Comparison of ENCODE assay signal across 8 cellular contexts in the genomic region with DNA sequence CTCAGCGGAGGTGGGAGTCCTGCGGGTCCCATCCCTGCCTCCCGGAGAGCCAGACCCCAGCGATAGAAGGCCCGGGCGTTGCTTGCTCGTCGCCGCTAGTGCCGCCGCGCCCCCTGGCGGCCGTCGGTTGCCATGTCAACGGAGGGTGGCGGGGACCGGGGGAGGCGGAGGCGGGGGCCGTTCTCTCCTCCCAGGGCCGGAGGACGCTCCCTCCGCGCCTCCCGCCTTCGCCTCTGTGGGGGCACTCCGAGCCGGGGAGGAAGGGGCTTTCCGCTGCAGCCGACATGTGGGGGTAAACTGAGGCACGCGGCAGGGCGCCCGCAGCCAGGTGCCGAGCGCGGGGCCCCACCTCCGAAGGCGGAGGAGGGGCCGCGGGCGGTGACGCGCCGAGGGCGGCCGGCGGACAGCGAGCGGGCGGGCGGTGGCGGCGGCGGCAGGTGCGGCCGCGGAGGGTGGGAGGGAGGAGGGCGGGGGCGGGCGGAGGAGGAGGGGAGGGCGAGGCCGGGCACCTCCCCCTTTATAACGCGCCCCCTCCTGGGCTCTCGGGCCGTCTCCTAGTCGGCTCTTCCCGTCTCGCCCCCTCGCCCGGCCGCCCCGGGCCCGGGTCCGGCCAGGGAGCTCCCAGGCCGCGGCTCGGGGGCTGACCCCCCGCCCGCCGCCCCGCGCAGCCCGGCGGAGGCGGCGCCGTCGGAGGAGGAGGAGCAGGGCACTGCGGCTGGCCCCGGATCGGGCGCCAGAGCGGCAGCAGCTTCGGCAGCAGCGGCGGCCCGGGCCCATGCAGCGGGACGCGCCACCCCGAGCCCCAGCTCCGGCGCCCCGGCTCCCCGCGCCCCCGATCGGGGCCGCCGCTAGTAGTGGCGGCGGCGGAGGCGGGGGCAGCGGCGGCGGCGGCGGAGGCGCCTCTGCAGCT. TPM values are rescaled to one million over a fixed set of nuclear protein-coding genes. Genes with fewer than 3 reads are reported as not detected.
DNase-seq lines count a peak whose midpoint lies in the region; ATAC-seq and TF ChIP-seq lines count a peak whose summit lies in the region.

No MANE protein-coding gene starts in this region.

- H3F3A ChIP-seq in PC-3 (ENCODE audit: low read length, unreplicated experiment) = no peaks in the 10 kb centered on the region

- no peaks in the 10 kb centered on the region for H3K9me2 ChIP-seq in PC-3 (replicated peaks; ENCODE audit: low read length)

- H3K79me2 ChIP-seq in PC-3 (ENCODE audit: low read length) = peaks cover 42% of the 10 kb centered on the region

- POLR2A ChIA-PET in PC-3 (lab: Charles Lee; ENCODE audit: unreplicated experiment) = interaction anchor here (0.5 to 0.7 kb wide), 4 partner anchors 14 to 329 kb away, joined by 3 to 8 read pairs (median 4); a partner anchor contains a TSS

- no peaks in the 10 kb centered on the region for H3K9me3 ChIP-seq in HUES64 (ENCODE audit: insufficient read depth, low read depth, low read length)
- no peaks in the 10 kb centered on the region for H3K9me3 ChIP-seq in PC-3 (ENCODE audit: low read length)
- no peaks in the 10 kb centered on the region for H3K9me3 ChIP-seq in mucosa of stomach (ENCODE audit: control insufficient read depth, low read length)

- H3K4me2 ChIP-seq in PC-3 (ENCODE audit: low read length) = peak overlapping the region; percentile 75

- H3K4me1 ChIP-seq in HUES64 (ENCODE audit: insufficient read depth, low read length) = peaks cover 9% of the 10 kb centered on the region; the same call in 1 of the 2 replicates
- peaks cover 10% of the 10 kb centered on the region for H3K4me1 ChIP-seq in PC-3 (ENCODE audit: insufficient read depth, low read length)
- H3K4me1 ChIP-seq in mucosa of stomach (ENCODE audit: control insufficient read depth, insufficient read depth, low read length) = peaks cover 19% of the 10 kb centered on the region

- peak overlapping the region; percentile 71 for H2AFZ ChIP-seq in PC-3 (ENCODE audit: low read length)

- peaks cover 32% of the 10 kb centered on the region for H4K20me1 ChIP-seq in PC-3 (ENCODE audit: low read length)

- under 1% methylated on average over 106 of the region's 123 CpGs for WGBS in HUES64

- H3K36me3 ChIP-seq in HUES64 (ENCODE audit: insufficient read depth, low read length) (peaks cover 34% of the 10 kb centered on the region), PC-3 (ENCODE audit: low read depth, low read length) (peaks cover 37% of the 10 kb centered on the region), mucosa of stomach (ENCODE audit: control insufficient read depth, insufficient read depth, low read length) (peaks cover 21% of the 10 kb centered on the region)

- intact Hi-C loops in PC-3 (cut with micrococcal nuclease) = loop anchor here (1.0 kb wide), 1 partner anchor 50 kb away; a partner anchor contains a TSS

- H3K27ac ChIP-seq in HUES64 (ENCODE audit: low read depth, low read length) = peak overlapping the region; percentile 60; the same call in 1 of the 2 replicates
- no peak overlapping the region for H3K27ac ChIP-seq in PC-3 (ENCODE audit: low read length)

- BruUV-seq in PC-3 (replicated peaks; lab: Mats Ljungman, UMichigan) = no TSS peak

- peak; percentile 49 for DNase-seq in DMS 273 treated with DMSO at 0.1 percent for 48 hours (lab: John Stamatoyannopoulos, UW)
- DNase-seq in PC-3 = peak; percentile 75
- DNase-seq in activated T-cell treated with anti-CD3 and anti-CD28 coated beads, Interleukin-2, amount 50 U/mL, for 1 hour = peak; percentile 93
- no peak for DNase-seq in epithelial cell of proximal tubule (ENCODE audit: low read depth)
- DNase-seq in stimulated activated CD8-positive, alpha-beta memory T cell treated with anti-CD3 and anti-CD28 coated beads, Interleukin-7, amount 100 ng/mL, for 1 hour (ENCODE audit: low read depth in 2 of 2) = peak; percentile 80 to 86

- H3K4me3 ChIP-seq in HUES64 (ENCODE audit: low read length) (peak overlapping the region; percentile 91), PC-3 (ENCODE audit: low read length) (peak overlapping the region; percentile 81), epithelial cell of proximal tubule (ENCODE audit: low read depth, low read length) (peak overlapping the region; percentile 95), mucosa of stomach (ENCODE audit: low read length) (peak overlapping the region; percentile 47)

- ATAC-seq in GM21447 (IDR thresholded peaks at IDR 0.05; ENCODE audit: unreplicated experiment) = peak; percentile 35
- ATAC-seq in PC-3 = peak; percentile 64

- H3K27me3 ChIP-seq in HUES64 (ENCODE audit: insufficient read depth, low read length) (no peaks in the 10 kb centered on the region), PC-3 (ENCODE audit: low read length) (no peaks in the 10 kb centered on the region), mucosa of stomach (ENCODE audit: control insufficient read depth, insufficient read depth, low read length) (no peaks in the 10 kb centered on the region)

- TF ChIP-seq CTCF in PC-3 (conservative IDR thresholded peaks at IDR 0.05; ENCODE audit: low read depth, low read length) (peak; percentile 69), epithelial cell of proximal tubule (conservative IDR thresholded peaks at IDR 0.05; ENCODE audit: low read depth, low read length) (peak; percentile 68)

- CTCF ChIA-PET in PC-3 (lab: Charles Lee) = interaction anchor here (0.6 to 1.3 kb wide), 3 partner anchors 50 to 201 kb away, joined by 4 to 11 read pairs (median 6); a partner anchor contains a TSS

- H3K9ac ChIP-seq in HUES64 (ENCODE audit: low read depth, low read length) (peak overlapping the region; percentile 69), PC-3 (ENCODE audit: low read length) (no peak overlapping the region; the same call in 1 of the 2 replicates), mucosa of stomach (ENCODE audit: low read length) (peak overlapping the region; percentile 54)

RNA-seq across cellular contexts. Expression of a gene that starts 0.6 kb away (rescaled TPM):
- polyA plus RNA-seq in HUES64 (2013, experiment 1 of 2) = 61.8 TPM
- 57.8 TPM for polyA plus RNA-seq in HUES64 (2013, experiment 2 of 2)
- total RNA-seq in PC-3 (2014; rRNA removed) = 37.3 and 39.2 TPM in 2 replicates
- 28.4 and 29.5 TPM in 2 replicates for total RNA-seq in epithelial cell of proximal tubule

RNA-seq across cellular contexts. Expression of a gene that starts 6.8 kb away (rescaled TPM):
- polyA plus RNA-seq in HUES64 (2013, experiment 1 of 2) = 1.6 TPM
- polyA plus RNA-seq in HUES64 (2013, experiment 2 of 2) = 3.1 TPM
- 0.26 and 1.0 TPM in 2 replicates for total RNA-seq in PC-3 (2014; rRNA removed)
- not detected in 2 replicates for total RNA-seq in epithelial cell of proximal tubule

RNA-seq across cellular contexts. Expression of a gene that starts 17.4 kb away (rescaled TPM):
- 46.8 TPM for polyA plus RNA-seq in HUES64 (2013, experiment 1 of 2)
- 59.5 TPM for polyA plus RNA-seq in HUES64 (2013, experiment 2 of 2)
- total RNA-seq in PC-3 (2014; rRNA removed) (78.5 and 133 TPM in 2 replicates), epithelial cell of proximal tubule (104 and 132 TPM in 2 replicates)

RNA-seq across cellular contexts. Expression of a gene that starts 50.2 kb away (rescaled TPM):
- polyA plus RNA-seq in HUES64 (2013, experiment 1 of 2) = 9.2 TPM
- 13.4 TPM for polyA plus RNA-seq in HUES64 (2013, experiment 2 of 2)
- total RNA-seq in PC-3 (2014; rRNA removed) (12.2 and 14.1 TPM in 2 replicates), epithelial cell of proximal tubule (13.0 and 15.0 TPM in 2 replicates)
